Comparison of ENCODE assay signal across 8 cellular contexts in genomic region chr2:23351388-23352141, GRCh38. TPM values are rescaled to one million over a fixed set of nuclear protein-coding genes. Genes with fewer than 3 reads are reported as not detected.
DNase-seq lines count a peak whose midpoint lies in the region; ATAC-seq and TF ChIP-seq lines count a peak whose summit lies in the region.

No MANE protein-coding gene starts in this region.

- WGBS in spleen, 5 donors, result 17 to 41% (median 21%) methylated on average over 20 to 37 of the region's 37 CpGs

- peak; percentile 86 for DNase-seq in EH (ENCODE audit: low read depth)
- peak; percentile 64 for DNase-seq in HT-29 (ENCODE audit: low spot score)
- DNase-seq in SW480 (ENCODE audit: low spot score), result peak; percentile 63
- DNase-seq in brain microvascular endothelial cell, result peak; percentile 78
- peak; percentile 72 for DNase-seq in iris pigment epithelial cell (ENCODE audit: low read depth)
- DNase-seq in spleen, result peak; percentile 86
- no peak for DNase-seq in NCI-H1105 treated with DMSO at 0.1 percent for 48 hours (lab: John Stamatoyannopoulos, UW)

- ATAC-seq in GM21515 (IDR thresholded peaks at IDR 0.05; ENCODE audit: unreplicated experiment), result peak; percentile 89

- intact Hi-C loops in spleen (cut with DNase I; ENCODE audit: low total_unique reads), result no loop called here

- peak overlapping the region; percentile 9 for H3K4me3 ChIP-seq in brain microvascular endothelial cell (ENCODE audit: low read depth, low read length)
- peak overlapping the region in 1 of 8 donors; percentile 32 for H3K4me3 ChIP-seq in spleen

- H3K27me3 ChIP-seq in brain microvascular endothelial cell (replicated peaks) (no peaks in the 10 kb centered on the region), spleen (replicated peaks in 1 of 7) (peaks cover 0 to 42% (median 0%) of the 10 kb centered on the region in 7 donors)

- H3K4me1 ChIP-seq in spleen, result peaks cover 0 to 16% (median 9%) of the 10 kb centered on the region in 6 donors

- no peaks in the 10 kb centered on the region for H3K36me3 ChIP-seq in brain microvascular endothelial cell (replicated peaks)
- H3K36me3 ChIP-seq in spleen, result no peaks in the 10 kb centered on the region

- H3K27ac ChIP-seq in brain microvascular endothelial cell, result no peak overlapping the region
- peak overlapping the region in 5 of 8 donors; percentile 36 to 65 (median 54) for H3K27ac ChIP-seq in spleen

- TF ChIP-seq POLR2A in spleen (IDR thresholded peaks at IDR 0.05), result no peak

- in situ Hi-C loops in brain microvascular endothelial cell (cut with HindIII; ENCODE audit: low pct_ligation_motif_present, low sequenced_read_pairs), result no loop called here

- peak; percentile 95 for TF ChIP-seq CTCF in brain microvascular endothelial cell (IDR thresholded peaks at IDR 0.05; ENCODE audit: low read depth, low read length, missing control alignments)
- peak in 9 of 11 experiments; percentile 60 to 86 (median 71) for TF ChIP-seq CTCF in spleen (IDR thresholded peaks at IDR 0.05 in 8 of 11, conservative IDR thresholded peaks at IDR 0.05 in 3 of 11)

- no peaks in the 10 kb centered on the region for H3K9me3 ChIP-seq in spleen

RNA-seq across cellular contexts. Expression of gene KLHL29, which starts 33.4 kb away (rescaled TPM):
- total RNA-seq in HT-29 (2014; rRNA removed; shearing (Covaris generic)), result 0.18 and 0.94 TPM in 2 replicates
- total RNA-seq in spleen, result 10 to 100 TPM in 5 of 7 donors, 1 to 10 TPM in 2; 7.5 to 30.5 (median 16.2) TPM
- 1 to 10 TPM; 1.5 to 5.3 (median 2.0) TPM for polyA plus RNA-seq in spleen
